8 cellular contexts compared by ENCODE assay signal in genomic region chr2:197706839-197707207, GRCh38. TPM values are rescaled to one million over a fixed set of nuclear protein-coding genes. Genes with fewer than 3 reads are reported as not detected.
DNase-seq lines count a peak whose midpoint lies in the region; ATAC-seq and TF ChIP-seq lines count a peak whose summit lies in the region.

No MANE protein-coding gene starts in this region.

- CTCF ChIA-PET in CD8-positive, alpha-beta memory T cell (lab: Charles Lee): interaction anchor here (1.0 to 2.8 kb wide), 4 partner anchors 73 to 590 kb away, joined by 3 to 10 read pairs (median 4); partner anchors contain the start of genes HSPD1 and HSPE1

- peak overlapping the region in 4 of 8 donors; percentile 89 to 94 (median 92) for H3K27ac Mint-ChIP-seq in CD8-positive, alpha-beta memory T cell
- H3K27ac Mint-ChIP-seq in nephron progenitor cell: no peak overlapping the region

- H3K4me3 Mint-ChIP-seq in CD8-positive, alpha-beta memory T cell: peak overlapping the region; percentile 86 to 95 (median 92)
- peak overlapping the region; percentile 91 for H3K4me3 Mint-ChIP-seq in nephron progenitor cell

- H3K4me3 ChIP-seq in CD8-positive, alpha-beta memory T cell (ENCODE audit: low read length): peak overlapping the region; percentile 88
- H3K4me3 ChIP-seq in NB4 (ENCODE audit: low read depth, low read length) (peak overlapping the region; percentile 93), ectodermal cell (ENCODE audit: insufficient read depth, low read depth, low read length) (peak overlapping the region; percentile 80), aorta (ENCODE audit: low read length in 2 of 2) (peak overlapping the region in 1 of 2 donors; percentile 17)

- peaks cover 43 to 66% (median 58%) of the 10 kb centered on the region in 3 donors for H3K4me1 Mint-ChIP-seq in CD8-positive, alpha-beta memory T cell
- H3K4me1 Mint-ChIP-seq in nephron progenitor cell: peaks cover 48% of the 10 kb centered on the region

- POLR2A ChIA-PET in CD8-positive, alpha-beta memory T cell (lab: Charles Lee): interaction anchor here (2.4 to 2.8 kb wide), 2 partner anchors 191 to 207 kb away, joined by 13 to 15 read pairs; partner anchors contain the start of genes HSPD1, HSPE1 and MOB4

- H3K36me3 ChIP-seq in CD8-positive, alpha-beta memory T cell (ENCODE audit: insufficient read depth, low read length): peaks cover 7% of the 10 kb centered on the region
- H3K36me3 ChIP-seq in ectodermal cell (ENCODE audit: control insufficient read depth, insufficient read depth, low read length): no peaks in the 10 kb centered on the region
- H3K36me3 ChIP-seq in aorta (ENCODE audit: control insufficient read depth in 1 of 2, insufficient read depth in 2 of 2, low read length in 1 of 2): no peaks in the 10 kb centered on the region

- TF ChIP-seq CTCF in NB4 (IDR thresholded peaks at IDR 0.05; ENCODE audit: low read depth, low read length) (no peak), nephron progenitor cell (IDR thresholded peaks at IDR 0.05) (no peak)

- no peaks in the 10 kb centered on the region for H3K27me3 Mint-ChIP-seq in CD8-positive, alpha-beta memory T cell
- peaks cover 3% of the 10 kb centered on the region for H3K27me3 Mint-ChIP-seq in nephron progenitor cell (ENCODE audit: low read depth, poor library complexity)

- peaks cover 0 to 2% (median 0%) of the 10 kb centered on the region in 5 donors for H3K9me3 Mint-ChIP-seq in CD8-positive, alpha-beta memory T cell
- H3K9me3 Mint-ChIP-seq in nephron progenitor cell: no peaks in the 10 kb centered on the region

- DNase-seq in CD8-positive, alpha-beta memory T cell: no peak
- DNase-seq in NB4 (ENCODE audit: low read depth) (peak; percentile 23), nephron progenitor cell (peak; percentile 15), aorta (no peak), NCI-H510A (lab: John Stamatoyannopoulos, UW) (no peak), LoVo (ENCODE audit: low spot score) (no peak)
- DNase-seq in stimulated activated naive CD4-positive, alpha-beta T cell (lab: John Stamatoyannopoulos, UW): no peak

- intact Hi-C loops in aorta (cut with DNase I): loop anchor here in 1 of 2 donors (5.0 to 10.0 kb wide), 3 partner anchors 205 to 590 kb away; partner anchors contain the start of genes COQ10B and HSPE1

- no peak overlapping the region for H3K27ac ChIP-seq in CD8-positive, alpha-beta memory T cell (ENCODE audit: low read depth, low read length)
- no peak overlapping the region for H3K27ac ChIP-seq in ectodermal cell (ENCODE audit: insufficient read depth, low read depth, low read length, poor library complexity, severe bottlenecking)
- H3K27ac ChIP-seq in aorta (ENCODE audit: low read depth in 1 of 2, low read length in 2 of 2): no peak overlapping the region

- peaks cover 40% of the 10 kb centered on the region for H3K4me1 ChIP-seq in CD8-positive, alpha-beta memory T cell (ENCODE audit: insufficient read depth, low read length)
- H3K4me1 ChIP-seq in ectodermal cell (ENCODE audit: control insufficient read depth, insufficient read depth, low read length) (peaks cover 8% of the 10 kb centered on the region), aorta (ENCODE audit: control insufficient read depth in 1 of 2, insufficient read depth in 2 of 2, low read length in 2 of 2) (peaks cover 0 to 5% of the 10 kb centered on the region in 2 donors)

- no peaks in the 10 kb centered on the region for H3K27me3 ChIP-seq in CD8-positive, alpha-beta memory T cell (ENCODE audit: insufficient read depth, low read length, poor library complexity, severe bottlenecking)
- H3K27me3 ChIP-seq in ectodermal cell (ENCODE audit: control insufficient read depth, insufficient read depth, low read length, poor library complexity, severe bottlenecking): peaks cover 4% of the 10 kb centered on the region
- H3K27me3 ChIP-seq in aorta (ENCODE audit: control insufficient read depth in 1 of 2, insufficient read depth in 2 of 2, low read length in 1 of 2): no peaks in the 10 kb centered on the region

- TF ChIP-seq POLR2A in NB4 (IDR thresholded peaks at IDR 0.05; ENCODE audit: extremely low read depth, insufficient read length): no peak

- H3K36me3 Mint-ChIP-seq in CD8-positive, alpha-beta memory T cell: peaks cover 4 to 41% (median 4%) of the 10 kb centered on the region in 3 donors
- H3K36me3 Mint-ChIP-seq in nephron progenitor cell (ENCODE audit: low read depth): peaks cover 11% of the 10 kb centered on the region

- WGBS in ectodermal cell, 2 experiments: 26 to 30% methylated on average over 4 to 5 of the region's 5 CpGs
- 59 to 67% methylated on average over 5 of the region's 5 CpGs for WGBS in aorta, 2 donors

- H3K9me3 ChIP-seq in CD8-positive, alpha-beta memory T cell (ENCODE audit: low read length): no peaks in the 10 kb centered on the region
- H3K9me3 ChIP-seq in ectodermal cell (ENCODE audit: control insufficient read depth, low read length) (no peaks in the 10 kb centered on the region), aorta (ENCODE audit: control insufficient read depth, low read length) (no peaks in the 10 kb centered on the region)

- ATAC-seq in aorta (ENCODE audit: low FRiP score): no peak

RNA-seq across cellular contexts. Expression of gene MARS2, which starts 1.7 kb away (rescaled TPM):
- 10 to 100 TPM; 27.1 to 27.9 TPM for total RNA-seq in CD8-positive, alpha-beta memory T cell
- polyA plus RNA-seq in CD8-positive, alpha-beta memory T cell: 8.5 TPM
- polyA plus RNA-seq in ectodermal cell (2013, experiment 1 of 4): 11.6 TPM
- polyA plus RNA-seq in ectodermal cell (2013, experiment 2 of 4): 10.9 TPM
- polyA plus RNA-seq in ectodermal cell (2013, experiment 3 of 4): 10.7 TPM
- 10.9 TPM for polyA plus RNA-seq in ectodermal cell (2013, experiment 4 of 4)
- 1 to 10 TPM; 3.6 to 3.7 TPM for total RNA-seq in aorta
- polyA plus RNA-seq in aorta: 1 to 10 TPM in 1 of 2 donors, under 1 TPM in 1; 0.74 to 1.5 TPM

RNA-seq across cellular contexts. Expression of gene RFTN2, which starts 31.4 kb away (rescaled TPM):
- under 1 TPM in 1 of 2 experiments, not detected in 1; 0.09 TPM for total RNA-seq in CD8-positive, alpha-beta memory T cell
- polyA plus RNA-seq in CD8-positive, alpha-beta memory T cell: 0.06 TPM
- polyA plus RNA-seq in ectodermal cell (2013, experiment 1 of 4): 23.8 TPM
- 15.6 TPM for polyA plus RNA-seq in ectodermal cell (2013, experiment 2 of 4)
- 14.0 TPM for polyA plus RNA-seq in ectodermal cell (2013, experiment 3 of 4)
- polyA plus RNA-seq in ectodermal cell (2013, experiment 4 of 4): 16.0 TPM
- total RNA-seq in aorta: 10 to 100 TPM; 17.5 to 22.2 TPM
- polyA plus RNA-seq in aorta: 1 to 10 TPM; 8.0 to 8.8 TPM

Comparison
In these comparisons a context has a peak if more than half of its experiments do, and no peak if none do; other contexts are left out.
1. DNase-seq: peak in NB4 (single experiment) and nephron progenitor cell (single experiment); none in CD8-positive, alpha-beta memory T cell (0 of 5), stimulated activated naive CD4-positive, alpha-beta T cell (0 of 6), aorta (0 of 2), NCI-H510A (single experiment) and LoVo (single experiment).
2. RNA of gene MARS2, which starts 1.7 kb away (total RNA-seq): 27.1 to 27.9 TPM in CD8-positive, alpha-beta memory T cell; 3.6 to 3.7 TPM in aorta; every median in the first group is over 4 times any median in the second.
3. RNA of gene RFTN2, which starts 31.4 kb away (total RNA-seq): 17.5 to 22.2 TPM in aorta; 0.09 TPM in CD8-positive, alpha-beta memory T cell; every median in the first group is over 10 times any median in the second.